ENCODE assay signal across 15 cellular contexts in the genomic region with DNA sequence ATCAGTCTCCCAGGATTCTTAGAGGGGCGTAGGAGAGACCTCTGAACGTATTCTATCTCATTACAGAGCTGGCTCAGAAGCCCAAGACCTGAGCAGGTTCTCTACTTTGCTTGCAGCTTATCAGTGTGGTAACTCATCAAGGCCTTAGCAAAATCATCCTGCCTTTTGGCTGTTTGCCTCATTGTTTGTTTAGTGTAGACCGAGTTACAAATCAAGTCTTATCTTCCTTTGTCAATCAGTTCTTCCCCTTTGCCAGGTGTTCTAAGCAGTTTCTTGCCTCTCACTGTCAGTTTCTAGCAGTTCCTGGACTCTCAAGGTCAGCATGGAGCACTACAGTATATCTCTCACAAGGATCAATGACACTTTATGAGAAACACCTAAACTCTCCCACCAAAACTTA.
"Had no signal": no experiment of that assay in that cellular context is flagged by ENCODE, and none has a peak within 500 bp of the region (broad histone marks: within the 10 kb centered on the region; RNA-seq: fewer than 3 reads in every experiment).

No MANE protein-coding gene starts in this region.

- H3K4me3 ChIP-seq: ascending aorta, coronary artery, testis, upper lobe of left lung had no signal

- H3K4me1 ChIP-seq: ascending aorta, testis, upper lobe of left lung had no signal

- ATAC-seq: activated CD4-positive, CD25-positive, alpha-beta regulatory T cell treated with anti-CD3 and anti-CD28 coated beads, Interleukin-2, amount 50 U/mL, for 24 hours; activated naive CD8-positive, alpha-beta T cell treated with anti-CD3 and anti-CD28 coated beads, Interleukin-2, amount 50 U/mL, for 24 hours; activated T-cell treated with anti-CD3 and anti-CD28 coated beads, Interleukin-2, amount 50 U/mL, for 4 hours; sciatic nerve; stimulated activated memory B cell treated with anti-CD40 and anti-IgM and Interleukin-4, amounts not matched to agents 10 μg/mL and 1 μg/mL and 100 μg/mL, for 72 hours had no signal

- DNase-seq: activated CD4-positive, alpha-beta T cell treated with anti-CD3 and anti-CD28 coated beads, Interleukin-2, amount 10 ng/mL, durations not matched to agents 7 days and 5 days; activated CD8-positive, alpha-beta memory T cell treated with anti-CD3 and anti-CD28 coated beads, Interleukin-2, amount 50 U/mL, for 4 hours; activated naive CD4-positive, alpha-beta T cell treated with anti-CD3 and anti-CD28 coated beads, Interleukin-2, amount 10 ng/mL, durations not matched to agents 7 days and 5 days; activated naive CD8-positive, alpha-beta T cell treated with anti-CD3 and anti-CD28 coated beads, Interleukin-2, amount 50 U/mL, for 24 hours; activated T-cell treated with anti-CD3 and anti-CD28 coated beads, Interleukin-2, amount 50 U/mL, for 4 hours; head of caudate nucleus; stimulated activated CD4-positive, alpha-beta T cell treated with anti-CD3 and anti-CD28 coated beads, Interleukin-4, amount 100 ng/mL, for 4 hours; testis; upper lobe of left lung had no signal

- H3K27me3 ChIP-seq: ascending aorta, testis, upper lobe of left lung had no signal

- H3K27ac ChIP-seq: ascending aorta, coronary artery, testis, upper lobe of left lung had no signal

- H3K9me3 ChIP-seq: ascending aorta, testis, upper lobe of left lung had no signal

- FAIRE-seq: frontal cortex had no signal

- H3K36me3 ChIP-seq: ascending aorta, upper lobe of left lung had no signal
